In genomic region chr7:30844483-30844874, GRCh38 we compare ENCODE assay signal across 1 cellular context.
TF ChIP-seq lines count a peak whose summit lies in the region.

No MANE protein-coding gene starts in this region.

TF ChIP-seq in GM23338, 12 proteins besides CTCF, POLR2A, EP300 and RAD21 (continued from another document):
- TF ChIP-seq, protein P1, sequence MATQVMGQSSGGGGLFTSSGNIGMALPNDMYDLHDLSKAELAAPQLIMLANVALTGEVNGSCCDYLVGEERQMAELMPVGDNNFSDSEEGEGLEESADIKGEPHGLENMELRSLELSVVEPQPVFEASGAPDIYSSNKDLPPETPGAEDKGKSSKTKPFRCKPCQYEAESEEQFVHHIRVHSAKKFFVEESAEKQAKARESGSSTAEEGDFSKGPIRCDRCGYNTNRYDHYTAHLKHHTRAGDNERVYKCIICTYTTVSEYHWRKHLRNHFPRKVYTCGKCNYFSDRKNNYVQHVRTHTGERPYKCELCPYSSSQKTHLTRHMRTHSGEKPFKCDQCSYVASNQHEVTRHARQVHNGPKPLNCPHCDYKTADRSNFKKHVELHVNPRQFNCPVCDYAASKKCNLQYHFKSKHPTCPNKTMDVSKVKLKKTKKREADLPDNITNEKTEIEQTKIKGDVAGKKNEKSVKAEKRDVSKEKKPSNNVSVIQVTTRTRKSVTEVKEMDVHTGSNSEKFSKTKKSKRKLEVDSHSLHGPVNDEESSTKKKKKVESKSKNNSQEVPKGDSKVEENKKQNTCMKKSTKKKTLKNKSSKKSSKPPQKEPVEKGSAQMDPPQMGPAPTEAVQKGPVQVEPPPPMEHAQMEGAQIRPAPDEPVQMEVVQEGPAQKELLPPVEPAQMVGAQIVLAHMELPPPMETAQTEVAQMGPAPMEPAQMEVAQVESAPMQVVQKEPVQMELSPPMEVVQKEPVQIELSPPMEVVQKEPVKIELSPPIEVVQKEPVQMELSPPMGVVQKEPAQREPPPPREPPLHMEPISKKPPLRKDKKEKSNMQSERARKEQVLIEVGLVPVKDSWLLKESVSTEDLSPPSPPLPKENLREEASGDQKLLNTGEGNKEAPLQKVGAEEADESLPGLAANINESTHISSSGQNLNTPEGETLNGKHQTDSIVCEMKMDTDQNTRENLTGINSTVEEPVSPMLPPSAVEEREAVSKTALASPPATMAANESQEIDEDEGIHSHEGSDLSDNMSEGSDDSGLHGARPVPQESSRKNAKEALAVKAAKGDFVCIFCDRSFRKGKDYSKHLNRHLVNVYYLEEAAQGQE (IDR thresholded peaks at IDR 0.05; ENCODE audit: unreplicated experiment): no peak
- no peak for TF ChIP-seq ZNF114 (CRISPR knock-in tag; IDR thresholded peaks at IDR 0.05)
- no peak for TF ChIP-seq STAT1 (IDR thresholded peaks at IDR 0.05; ENCODE audit: unreplicated experiment)
- no peak for TF ChIP-seq ETS1 (IDR thresholded peaks at IDR 0.05)
- no peak for TF ChIP-seq POLR2AphosphoS5 (IDR thresholded peaks at IDR 0.05; ENCODE audit: low read depth)
